In the genomic region with DNA sequence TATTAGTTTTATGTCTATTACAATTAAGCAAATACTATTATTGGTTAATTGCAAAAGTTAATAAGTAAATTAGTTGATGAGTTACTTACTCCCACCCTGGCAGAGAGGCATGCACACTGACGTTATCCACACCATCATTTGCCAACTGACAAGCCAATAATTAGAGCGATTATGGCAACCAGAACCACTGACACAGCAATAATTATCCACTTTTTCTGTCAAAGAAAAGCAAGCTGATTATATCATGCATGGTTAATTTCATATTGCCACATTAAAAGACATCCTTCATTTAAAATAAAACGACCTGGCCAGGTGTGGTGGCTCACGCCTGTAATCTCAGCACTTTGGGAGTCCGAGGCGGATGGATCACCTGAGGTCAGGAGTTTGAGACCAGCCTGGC, we compare ENCODE assay signal across 19 cellular contexts.
"Had no signal": no experiment of that assay in that cellular context is flagged by ENCODE, and none has a peak within 500 bp of the region (broad histone marks: within the 10 kb centered on the region; RNA-seq: fewer than 3 reads in every experiment).

No MANE protein-coding gene starts in this region.

- H3K27me3 ChIP-seq: colonic mucosa, dorsolateral prefrontal cortex, esophagus muscularis mucosa, upper lobe of left lung had no signal

- H3K4me3 Mint-ChIP-seq: natural killer cell had no signal

- DNase-seq: activated CD4-positive, alpha-beta T cell treated with anti-CD3 and anti-CD28 coated beads, Interleukin-2, amount 10 ng/mL, durations not matched to agents 24 days and 14 days; activated CD8-positive, alpha-beta T cell treated with anti-CD3 and anti-CD28 coated beads, Interleukin-2, amount 10 ng/mL, durations not matched to agents 7 days and 5 days; activated T-cell treated with anti-CD3 and anti-CD28 coated beads, Interleukin-2, amount 50 U/mL, for 1 hour; colonic mucosa; dorsolateral prefrontal cortex; hippocampal formation; left cardiac atrium; midbrain; natural killer cell; stimulated activated CD4-positive, alpha-beta T cell treated with anti-CD3 and anti-CD28 coated beads, Interleukin-4, amount 100 ng/mL, for 1 hour; stimulated activated naive CD8-positive, alpha-beta T cell treated with anti-CD3 and anti-CD28 coated beads, Interleukin-15, Interleukin-2, amounts not matched to agents 100 U/mL and 50 U/mL, for 24 hours; T-helper 1 cell; upper lobe of left lung had no signal

- H3K27me3 Mint-ChIP-seq: activated CD4-positive, alpha-beta T cell treated with anti-CD3 and anti-CD28 coated beads, Interleukin-2, amount 10 ng/mL, durations not matched to agents 24 days and 14 days; progenitor cell of endocrine pancreas had no signal

- H3K9me3 ChIP-seq: colonic mucosa, esophagus muscularis mucosa, upper lobe of left lung had no signal

- H3K27ac Mint-ChIP-seq: progenitor cell of endocrine pancreas had no signal

- H3K36me3 ChIP-seq: colonic mucosa had no signal

- FAIRE-seq: astrocyte, frontal cortex had no signal

- H3K27ac ChIP-seq: colonic mucosa, dorsolateral prefrontal cortex, esophagus muscularis mucosa, upper lobe of left lung had no signal

- H3K4me1 Mint-ChIP-seq: natural killer cell had no signal

- H3K4me3 ChIP-seq: colonic mucosa, dorsolateral prefrontal cortex, esophagus muscularis mucosa, upper lobe of left lung had no signal

- ATAC-seq: activated CD4-positive, CD25-positive, alpha-beta regulatory T cell treated with anti-CD3 and anti-CD28 coated beads, Interleukin-2, amount 50 U/mL, for 24 hours; activated CD8-positive, alpha-beta T cell treated with anti-CD3 and anti-CD28 coated beads, Interleukin-2, amount 10 ng/mL, durations not matched to agents 7 days and 5 days; left cardiac atrium; natural killer cell; stimulated activated naive CD8-positive, alpha-beta T cell treated with anti-CD3 and anti-CD28 coated beads, Interleukin-15, Interleukin-2, amounts not matched to agents 100 U/mL and 50 U/mL, for 24 hours had no signal

- H3K9me3 Mint-ChIP-seq: activated CD4-positive, alpha-beta T cell treated with anti-CD3 and anti-CD28 coated beads, Interleukin-2, amount 10 ng/mL, durations not matched to agents 24 days and 14 days; activated naive CD4-positive, alpha-beta T cell treated with anti-CD3 and anti-CD28 coated beads, Interleukin-2, amount 50 U/mL, for 72 hours; natural killer cell had no signal

- H3K4me1 ChIP-seq: colonic mucosa, esophagus muscularis mucosa, upper lobe of left lung had no signal

- H3K36me3 Mint-ChIP-seq: natural killer cell had no signal
